In genomic region chr6:130766239-130767144, GRCh38 we compare ENCODE assay signal across 14 cellular contexts.
A peak's percentile ranks its signal among the peaks of the same experiment; 100 is the strongest.
DNase-seq lines count a peak whose midpoint lies in the region; TF ChIP-seq lines count a peak whose summit lies in the region.
"Had no signal": no experiment of that assay in that cellular context is flagged by ENCODE, and none has a peak within 500 bp of the region (broad histone marks: within the 10 kb centered on the region; RNA-seq: fewer than 3 reads in every experiment).

No MANE protein-coding gene starts in this region.

- no peak overlapping the region for H3K9ac ChIP-seq in mammary epithelial cell (ENCODE audit: insufficient read depth, low read length)

- DNase-seq in HCEC 1CT, result peak; percentile 47
- DNase-seq in M059J (ENCODE audit: low read depth), result peak; percentile 15
- DNase-seq in esophagus muscularis mucosa (ENCODE audit: extremely low spot score), result peak; percentile 72
- DNase-seq in mammary epithelial cell, result no peak
- DNase-seq in dedifferentiated amniotic fluid mesenchymal stem cell (ENCODE audit: extremely low spot score), result no peak
- DNase-seq in adrenal gland, result no peak
- DNase-seq in amniotic stem cell (lab: John Stamatoyannopoulos, UW), result no peak
- DNase-seq: C1 segment of cervical spinal cord; CD4-positive, alpha-beta memory T cell; DMS79; GOT3; H9; HFFc6 had no signal

- intact Hi-C loops in esophagus muscularis mucosa (cut with DNase I) (no loop called here), mammary epithelial cell (cut with micrococcal nuclease) (no loop called here), adrenal gland (cut with DNase I) (no loop called here)

- dilution Hi-C loops in mammary epithelial cell (cut with HindIII; ENCODE audit: low sequenced_read_pairs), result no loop called here

- H3K9me3 ChIP-seq in esophagus muscularis mucosa, result no peaks in the 10 kb centered on the region
- no peaks in the 10 kb centered on the region for H3K9me3 ChIP-seq in mammary epithelial cell (replicated peaks; ENCODE audit: insufficient read depth, low read length)
- H3K9me3 ChIP-seq in adrenal gland (replicated peaks in 1 of 3), result no peaks in the 10 kb centered on the region

- no peaks in the 10 kb centered on the region for H3K79me2 ChIP-seq in mammary epithelial cell (ENCODE audit: insufficient read depth, low read length)

- WGBS in esophagus muscularis mucosa, result 85% methylated on average over 6 of the region's 7 CpGs
- WGBS in mammary epithelial cell (ENCODE audit: low coverage, missing lambda C conversion rate), result 59% methylated on average over 7 of the region's 7 CpGs
- 80 to 89% (median 84%) methylated on average over 7 of the region's 7 CpGs for WGBS in adrenal gland, 4 donors

- no peak for TF ChIP-seq EP300 in esophagus muscularis mucosa (IDR thresholded peaks at IDR 0.05)

- no peaks in the 10 kb centered on the region for H3K36me3 ChIP-seq in esophagus muscularis mucosa
- H3K36me3 ChIP-seq in mammary epithelial cell (ENCODE audit: insufficient read depth, low read length), result no peaks in the 10 kb centered on the region
- no peaks in the 10 kb centered on the region for H3K36me3 ChIP-seq in adrenal gland (replicated peaks in 1 of 2)

- no TSS peak for BruUV-seq in mammary epithelial cell (replicated peaks; lab: Mats Ljungman, UMichigan)

- H3K27me3 ChIP-seq in esophagus muscularis mucosa (no peaks in the 10 kb centered on the region), mammary epithelial cell (ENCODE audit: insufficient read depth, low read length) (peaks cover 10% of the 10 kb centered on the region), adrenal gland (no peaks in the 10 kb centered on the region)

- TF ChIP-seq CTCF in esophagus muscularis mucosa (IDR thresholded peaks at IDR 0.05), result no peak
- no peak for TF ChIP-seq CTCF in mammary epithelial cell (conservative IDR thresholded peaks at IDR 0.05 in 1 of 2, IDR thresholded peaks at IDR 0.05 in 1 of 2; ENCODE audit: extremely low read depth in 1 of 2, insufficient read depth in 1 of 2, low read depth in 1 of 2, low read length in 2 of 2)
- no peak for TF ChIP-seq CTCF in adrenal gland (IDR thresholded peaks at IDR 0.05)

- H3K27ac ChIP-seq in esophagus muscularis mucosa (replicated peaks in 1 of 4) (no peak overlapping the region), mammary epithelial cell (ENCODE audit: insufficient read depth, low read depth, low read length) (no peak overlapping the region), adrenal gland (no peak overlapping the region)
- H3K27ac ChIP-seq: HL-60 had no signal

- CTCF ChIA-PET in mammary epithelial cell (lab: Charles Lee; ENCODE audit: low non-redundant PET), result no interaction called here

- H2AFZ ChIP-seq in mammary epithelial cell (ENCODE audit: low read depth, low read length), result no peak overlapping the region

- H3K4me3 ChIP-seq in esophagus muscularis mucosa, result no peak overlapping the region
- no peak overlapping the region for H3K4me3 ChIP-seq in mammary epithelial cell (replicated peaks in 1 of 3; ENCODE audit: insufficient read depth in 1 of 3, low read depth in 2 of 3, low read length in 3 of 3)
- no peak overlapping the region for H3K4me3 ChIP-seq in adrenal gland

- TF ChIP-seq POLR2A in esophagus muscularis mucosa (IDR thresholded peaks at IDR 0.05; ENCODE audit: low read depth), result no peak
- no peak for TF ChIP-seq POLR2A in adrenal gland (IDR thresholded peaks at IDR 0.05)

- no peaks in the 10 kb centered on the region for H4K20me1 ChIP-seq in mammary epithelial cell (ENCODE audit: insufficient read depth, low read length)

- in situ Hi-C loops in mammary epithelial cell (cut with MboI; ENCODE audit: low sequenced_read_pairs in 2 of 2), result loop anchor here in 1 of 2 donors (25.0 kb wide), 1 partner anchor 704 kb away; no protein-coding TSS in a partner anchor

- H3K4me1 ChIP-seq in esophagus muscularis mucosa (no peaks in the 10 kb centered on the region), mammary epithelial cell (ENCODE audit: insufficient read depth, low read length) (no peaks in the 10 kb centered on the region), adrenal gland (replicated peaks in 1 of 2) (no peaks in the 10 kb centered on the region)

- no peak overlapping the region for H3K4me2 ChIP-seq in mammary epithelial cell (ENCODE audit: insufficient read depth, low read depth, low read length)

Comparison
In these comparisons a context has a peak if more than half of its experiments do, and no peak if none do; other contexts are left out.
1. DNase-seq: peak in HCEC 1CT (single experiment), M059J (single experiment) and esophagus muscularis mucosa (single experiment); none in mammary epithelial cell (single experiment), dedifferentiated amniotic fluid mesenchymal stem cell (single experiment), adrenal gland (0 of 7) and amniotic stem cell (single experiment).